25 cellular contexts compared by ENCODE assay signal in genomic region chr11:44879432-44879831, GRCh38.
DNase-seq lines count a peak whose midpoint lies in the region; ATAC-seq and TF ChIP-seq lines count a peak whose summit lies in the region.
"Had no signal": no experiment of that assay in that cellular context is flagged by ENCODE, and none has a peak within 500 bp of the region (broad histone marks: within the 10 kb centered on the region; RNA-seq: fewer than 3 reads in every experiment).

No MANE protein-coding gene starts in this region.

- H2AFZ ChIP-seq in GM23338 = no peak overlapping the region
- no peak overlapping the region for H2AFZ ChIP-seq in neural progenitor cell (replicated peaks)
- no peak overlapping the region for H2AFZ ChIP-seq in osteoblast (ENCODE audit: low read length)

- no peak for ATAC-seq in GM23338
- ATAC-seq in WTC11 = no peak
- no peak for ATAC-seq in heart left ventricle
- ATAC-seq: A549; CD8-positive, alpha-beta T cell; GM12878 had no signal

- TF ChIP-seq CTCF in GM23338 (conservative IDR thresholded peaks at IDR 0.05; ENCODE audit: low read depth in 2 of 2) = no peak
- no peak for TF ChIP-seq CTCF in WTC11 (IDR thresholded peaks at IDR 0.05)
- no peak for TF ChIP-seq CTCF in neural progenitor cell (IDR thresholded peaks at IDR 0.05)
- no peak for TF ChIP-seq CTCF in osteoblast (IDR thresholded peaks at IDR 0.05; ENCODE audit: extremely low read depth, low read depth, low read length)
- no peak for TF ChIP-seq CTCF in heart left ventricle (IDR thresholded peaks at IDR 0.05)
- TF ChIP-seq CTCF in Calu3 (IDR thresholded peaks at IDR 0.05; ENCODE audit: unreplicated experiment) = no peak

- no peak overlapping the region for H3K4me3 ChIP-seq in GM23338
- no peak overlapping the region for H3K4me3 ChIP-seq in neural progenitor cell
- no peak overlapping the region for H3K4me3 ChIP-seq in osteoblast (ENCODE audit: insufficient read depth, low read length)
- H3K4me3 ChIP-seq in heart left ventricle = no peak overlapping the region
- H3K4me3 ChIP-seq: A549; BLaER1 treated with 17β-estradiol and CSF1 and Interleukin-3, amounts not matched to agents 10 nM and 100 nM; GM12878 had no signal

- H3K79me2 ChIP-seq in GM23338 (replicated peaks; ENCODE audit: insufficient read depth) (no peaks in the 10 kb centered on the region), neural progenitor cell (ENCODE audit: low read depth) (no peaks in the 10 kb centered on the region), osteoblast (ENCODE audit: insufficient read depth, low read length) (no peaks in the 10 kb centered on the region)

- H3K9me3 Mint-ChIP-seq in GM23338 (no peaks in the 10 kb centered on the region), WTC11 (no peaks in the 10 kb centered on the region), neural progenitor cell (no peaks in the 10 kb centered on the region), Calu3 (ENCODE audit: low read depth, unreplicated experiment) (no peaks in the 10 kb centered on the region)
- H3K9me3 Mint-ChIP-seq: CD4-positive, alpha-beta T cell; CD8-positive, alpha-beta T cell had no signal

- intact Hi-C loops in heart left ventricle (cut with DNase I) (loop anchor here in 1 of 10 donors (10.0 kb wide), 1 partner anchor 55 kb away; no protein-coding TSS in a partner anchor), Calu3 (cut with micrococcal nuclease; ENCODE audit: unreplicated experiment) (no loop called here)

- 94 to 97% (median 95%) methylated on average over 7 of the region's 7 CpGs for WGBS in heart left ventricle, 4 donors

- no peaks in the 10 kb centered on the region for H3K27me3 ChIP-seq in GM23338 (ENCODE audit: insufficient read depth)
- H3K27me3 ChIP-seq in neural progenitor cell = peaks cover 22% of the 10 kb centered on the region
- H3K27me3 ChIP-seq in osteoblast (ENCODE audit: insufficient read depth, low read length) = peaks cover 17% of the 10 kb centered on the region
- H3K27me3 ChIP-seq in heart left ventricle = no peaks in the 10 kb centered on the region

- peaks cover 30% of the 10 kb centered on the region for H3K4me1 ChIP-seq in GM23338 (ENCODE audit: insufficient read depth)
- H3K4me1 ChIP-seq in neural progenitor cell = peaks cover 77% of the 10 kb centered on the region
- no peaks in the 10 kb centered on the region for H3K4me1 ChIP-seq in osteoblast (ENCODE audit: insufficient read depth, low read length)
- peaks cover 0 to 24% (median 12%) of the 10 kb centered on the region in 12 donors for H3K4me1 ChIP-seq in heart left ventricle

- no peak overlapping the region for H3K9ac ChIP-seq in neural progenitor cell
- H3K9ac ChIP-seq: BLaER1 treated with 17β-estradiol and CSF1 and Interleukin-3, amounts not matched to agents 10 nM and 100 nM had no signal

- H3K4me1 Mint-ChIP-seq in GM23338 (peaks cover 19% of the 10 kb centered on the region), WTC11 (peaks cover 3% of the 10 kb centered on the region; the same call in 1 of the 2 replicates), neural progenitor cell (peaks cover 51% of the 10 kb centered on the region), Calu3 (ENCODE audit: low read depth, unreplicated experiment) (peaks cover 23% of the 10 kb centered on the region)
- H3K4me1 Mint-ChIP-seq: B cell had no signal

- BruUV-seq in Calu3 (replicated peaks; lab: Mats Ljungman, UMichigan) = no TSS peak

- H3K4me2 ChIP-seq in GM23338 (0 out of 2 replicates have a peak overlapping the region, but pooled peaks have one; percentile 65), neural progenitor cell (peak overlapping the region; percentile 71), osteoblast (ENCODE audit: insufficient read depth, low read length) (no peak overlapping the region)
- H3K4me2 ChIP-seq: A549 had no signal

- no peaks in the 10 kb centered on the region for H3F3A ChIP-seq in GM23338 (replicated peaks; ENCODE audit: low read depth)
- H3F3A ChIP-seq in neural progenitor cell (ENCODE audit: low read depth) = peaks cover 56% of the 10 kb centered on the region

- H4K20me1 ChIP-seq in GM23338 (replicated peaks; ENCODE audit: insufficient read depth) (no peaks in the 10 kb centered on the region), neural progenitor cell (ENCODE audit: low read depth) (peaks cover 19% of the 10 kb centered on the region), osteoblast (ENCODE audit: insufficient read depth, low read length) (no peaks in the 10 kb centered on the region)

- H3K27ac Mint-ChIP-seq in GM23338 (no peak overlapping the region), WTC11 (no peak overlapping the region), neural progenitor cell (no peak overlapping the region), Calu3 (ENCODE audit: unreplicated experiment) (no peak overlapping the region)
- H3K27ac Mint-ChIP-seq: B cell; CD4-positive, alpha-beta T cell; CD8-positive, alpha-beta T cell had no signal

- no peak for DNase-seq in GM23338 (ENCODE audit: low spot score)
- no peak for DNase-seq in WTC11 (ENCODE audit: low spot score)
- DNase-seq in neural progenitor cell (ENCODE audit: low spot score) = no peak
- DNase-seq in osteoblast (ENCODE audit: insufficient read length, low spot score, missing footprints) = peak; percentile 56
- DNase-seq in NCI-H1092 (lab: John Stamatoyannopoulos, UW) = no peak
- no peak for DNase-seq in substantia nigra (lab: John Stamatoyannopoulos, UW)
- DNase-seq in heart left ventricle = no peak
- no peak for DNase-seq in Calu3
- DNase-seq: AML-193; Caco-2; CD4-positive, alpha-beta T cell; CD8-positive, alpha-beta T cell; DMS 273 treated with DMSO at 0.1 percent for 48 hours; DMS153; DMS53; DMS79; DND-41; EL; GDM1 had no signal

- H3K36me3 ChIP-seq in GM23338 (ENCODE audit: insufficient read depth) (no peaks in the 10 kb centered on the region), neural progenitor cell (no peaks in the 10 kb centered on the region), osteoblast (ENCODE audit: insufficient read depth, low read length) (no peaks in the 10 kb centered on the region), heart left ventricle (peaks cover 0 to 7% (median 0%) of the 10 kb centered on the region in 9 donors)
- H3K36me3 ChIP-seq: BLaER1 treated with 17β-estradiol and CSF1 and Interleukin-3, amounts not matched to agents 10 nM and 100 nM had no signal

- H3K9me3 ChIP-seq in neural progenitor cell (ENCODE audit: low read depth) (no peaks in the 10 kb centered on the region), osteoblast (ENCODE audit: low read depth, low read length) (no peaks in the 10 kb centered on the region), heart left ventricle (no peaks in the 10 kb centered on the region)
- H3K9me3 ChIP-seq: A549; BLaER1 treated with 17β-estradiol and CSF1 and Interleukin-3, amounts not matched to agents 10 nM and 100 nM; Caco-2 had no signal

- H3K27me3 Mint-ChIP-seq in GM23338 (ENCODE audit: insufficient read depth, low read depth, poor library complexity) = peaks cover 9% of the 10 kb centered on the region
- no peaks in the 10 kb centered on the region for H3K27me3 Mint-ChIP-seq in WTC11 (ENCODE audit: low read depth)
- H3K27me3 Mint-ChIP-seq in neural progenitor cell (ENCODE audit: insufficient read depth, low read depth) = peaks cover 5% of the 10 kb centered on the region
- H3K27me3 Mint-ChIP-seq in Calu3 (ENCODE audit: unreplicated experiment) = peaks cover 27% of the 10 kb centered on the region
- H3K27me3 Mint-ChIP-seq: B cell; CD4-positive, alpha-beta T cell had no signal

- POLR2A ChIA-PET in WTC11 (lab: Charles Lee) = no interaction called here

- H3K36me3 Mint-ChIP-seq in GM23338 (ENCODE audit: low read depth) = no peaks in the 10 kb centered on the region
- no peaks in the 10 kb centered on the region for H3K36me3 Mint-ChIP-seq in WTC11
- H3K36me3 Mint-ChIP-seq in neural progenitor cell = no peaks in the 10 kb centered on the region
- H3K36me3 Mint-ChIP-seq in Calu3 (ENCODE audit: insufficient read depth, unreplicated experiment) = no peaks in the 10 kb centered on the region
- H3K36me3 Mint-ChIP-seq: CD8-positive, alpha-beta T cell had no signal

- H3K9me2 ChIP-seq in GM23338 (ENCODE audit: insufficient read depth) = no peaks in the 10 kb centered on the region

- H3K4me3 Mint-ChIP-seq in GM23338 = no peak overlapping the region
- H3K4me3 Mint-ChIP-seq in WTC11 = no peak overlapping the region
- no peak overlapping the region for H3K4me3 Mint-ChIP-seq in neural progenitor cell
- H3K4me3 Mint-ChIP-seq in Calu3 (ENCODE audit: low read depth, unreplicated experiment) = no peak overlapping the region
- H3K4me3 Mint-ChIP-seq: B cell; CD4-positive, alpha-beta T cell; CD8-positive, alpha-beta T cell had no signal

- no peak for TF ChIP-seq POLR2A in heart left ventricle (IDR thresholded peaks at IDR 0.05)

- CTCF ChIA-PET in WTC11 (lab: Charles Lee) = interaction anchor here (1.6 kb wide), 1 partner anchor 32 kb away, joined by 4 read pairs; no protein-coding TSS in a partner anchor
- CTCF ChIA-PET in Calu3 (lab: Charles Lee) = no interaction called here

- H3K27ac ChIP-seq in GM23338 (ENCODE audit: low read depth) (no peak overlapping the region), neural progenitor cell (no peak overlapping the region), osteoblast (ENCODE audit: low read depth, low read length) (no peak overlapping the region), substantia nigra (ENCODE audit: low read depth, low read length, poor library complexity, severe bottlenecking) (no peak overlapping the region), heart left ventricle (no peak overlapping the region)
- H3K27ac ChIP-seq: 22Rv1; A549; BLaER1 treated with 17β-estradiol and CSF1 and Interleukin-3, amounts not matched to agents 10 nM and 100 nM; C4-2B had no signal

TF ChIP-seq in GM23338, 12 proteins besides CTCF, POLR2A, EP300 and RAD21 (continues in another document):
- no peak for TF ChIP-seq ETS1 (IDR thresholded peaks at IDR 0.05)

TF ChIP-seq in WTC11, 78 proteins besides CTCF, POLR2A, EP300 and RAD21 (continues in another document):
- TF ChIP-seq RELA (CRISPR knock-in tag; IDR thresholded peaks at IDR 0.05; ENCODE audit: borderline replicate concordance) = no peak
- TF ChIP-seq ELF4 (CRISPR knock-in tag; IDR thresholded peaks at IDR 0.05; ENCODE audit: low read depth) = no peak
- TF ChIP-seq GTF2I (CRISPR knock-in tag; conservative IDR thresholded peaks at IDR 0.05) = peak; percentile 47; the same call in 1 of the 2 replicates
